Comparison of ENCODE assay signal across 1 cellular context in genomic region chr20:50478162-50479036, GRCh38.
TF ChIP-seq lines count a peak whose summit lies in the region.

No MANE protein-coding gene starts in this region.

TF ChIP-seq in K562, 482 proteins besides CTCF, POLR2A, EP300 and RAD21 (continued from another document and continues in another):
- TF ChIP-seq, protein P1, sequence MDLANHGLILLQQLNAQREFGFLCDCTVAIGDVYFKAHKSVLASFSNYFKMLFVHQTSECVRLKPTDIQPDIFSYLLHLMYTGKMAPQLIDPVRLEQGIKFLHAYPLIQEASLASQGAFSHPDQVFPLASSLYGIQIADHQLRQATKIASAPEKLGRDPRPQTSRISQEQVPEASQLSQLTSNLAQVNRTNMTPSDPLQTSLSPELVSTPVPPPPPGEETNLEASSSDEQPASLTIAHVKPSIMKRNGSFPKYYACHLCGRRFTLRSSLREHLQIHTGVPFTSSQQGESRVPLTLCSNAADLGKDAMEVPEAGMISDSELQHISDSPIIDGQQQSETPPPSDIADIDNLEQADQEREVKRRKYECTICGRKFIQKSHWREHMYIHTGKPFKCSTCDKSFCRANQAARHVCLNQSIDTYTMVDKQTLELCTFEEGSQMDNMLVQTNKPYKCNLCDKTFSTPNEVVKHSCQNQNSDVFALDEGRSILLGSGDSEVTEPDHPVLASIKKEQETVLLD (IDR thresholded peaks at IDR 0.05), result peak; percentile 85
- TF ChIP-seq TBL1XR1 (IDR thresholded peaks at IDR 0.05; ENCODE audit: low read length in 2 of 2), result peak in 1 of 2 experiments; percentile 72; a peak in 2 of 4 replicates
- no peak for TF ChIP-seq MCM2 (IDR thresholded peaks at IDR 0.05; ENCODE audit: low read depth)
- TF ChIP-seq GATAD2B (IDR thresholded peaks at IDR 0.05; ENCODE audit: borderline replicate concordance), result peak; percentile 80
- TF ChIP-seq ZBTB7A (IDR thresholded peaks at IDR 0.05; ENCODE audit: borderline replicate concordance, control insufficient read depth, low read depth, low read length), result peak; percentile 18; the same call in 1 of the 2 replicates
- TF ChIP-seq XRCC5 (IDR thresholded peaks at IDR 0.05; ENCODE audit: low read depth, low read length), result peak; percentile 83; the same call in 1 of the 2 replicates
- TF ChIP-seq ZNF316 (IDR thresholded peaks at IDR 0.05), result no peak
- TF ChIP-seq NONO (IDR thresholded peaks at IDR 0.05; ENCODE audit: low read depth in 2 of 2, low read length in 1 of 2), result no peak
- TF ChIP-seq MAFG (tag; conservative IDR thresholded peaks at IDR 0.05), result no peak
- TF ChIP-seq ATF3 (IDR thresholded peaks at IDR 0.05), result no peak
- peak; percentile 68; the same call in 1 of the 2 replicates for TF ChIP-seq ATF3 (CRISPR knock-in tag; conservative IDR thresholded peaks at IDR 0.05)
- no peak for TF ChIP-seq POLR2B (IDR thresholded peaks at IDR 0.05; ENCODE audit: low read depth, partially characterized antibody)
- no peak for TF ChIP-seq MCM7 (IDR thresholded peaks at IDR 0.05)
- no peak for TF ChIP-seq SP2 (IDR thresholded peaks at IDR 0.05; ENCODE audit: extremely low read depth, low read depth, low read length, poor library complexity, severe bottlenecking)
- TF ChIP-seq ZNF398 (CRISPR knock-in tag; IDR thresholded peaks at IDR 0.05), result no peak
- TF ChIP-seq, protein P2, sequence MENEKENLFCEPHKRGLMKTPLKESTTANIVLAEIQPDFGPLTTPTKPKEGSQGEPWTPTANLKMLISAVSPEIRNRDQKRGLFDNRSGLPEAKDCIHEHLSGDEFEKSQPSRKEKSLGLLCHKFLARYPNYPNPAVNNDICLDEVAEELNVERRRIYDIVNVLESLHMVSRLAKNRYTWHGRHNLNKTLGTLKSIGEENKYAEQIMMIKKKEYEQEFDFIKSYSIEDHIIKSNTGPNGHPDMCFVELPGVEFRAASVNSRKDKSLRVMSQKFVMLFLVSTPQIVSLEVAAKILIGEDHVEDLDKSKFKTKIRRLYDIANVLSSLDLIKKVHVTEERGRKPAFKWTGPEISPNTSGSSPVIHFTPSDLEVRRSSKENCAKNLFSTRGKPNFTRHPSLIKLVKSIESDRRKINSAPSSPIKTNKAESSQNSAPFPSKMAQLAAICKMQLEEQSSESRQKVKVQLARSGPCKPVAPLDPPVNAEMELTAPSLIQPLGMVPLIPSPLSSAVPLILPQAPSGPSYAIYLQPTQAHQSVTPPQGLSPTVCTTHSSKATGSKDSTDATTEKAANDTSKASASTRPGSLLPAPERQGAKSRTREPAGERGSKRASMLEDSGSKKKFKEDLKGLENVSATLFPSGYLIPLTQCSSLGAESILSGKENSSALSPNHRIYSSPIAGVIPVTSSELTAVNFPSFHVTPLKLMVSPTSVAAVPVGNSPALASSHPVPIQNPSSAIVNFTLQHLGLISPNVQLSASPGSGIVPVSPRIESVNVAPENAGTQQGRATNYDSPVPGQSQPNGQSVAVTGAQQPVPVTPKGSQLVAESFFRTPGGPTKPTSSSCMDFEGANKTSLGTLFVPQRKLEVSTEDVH (IDR thresholded peaks at IDR 0.05; ENCODE audit: low read depth, partially characterized antibody), result no peak
- peak; percentile 53; the same call in 1 of the 2 replicates for TF ChIP-seq ARID2 (IDR thresholded peaks at IDR 0.05)
- TF ChIP-seq, protein P3, sequence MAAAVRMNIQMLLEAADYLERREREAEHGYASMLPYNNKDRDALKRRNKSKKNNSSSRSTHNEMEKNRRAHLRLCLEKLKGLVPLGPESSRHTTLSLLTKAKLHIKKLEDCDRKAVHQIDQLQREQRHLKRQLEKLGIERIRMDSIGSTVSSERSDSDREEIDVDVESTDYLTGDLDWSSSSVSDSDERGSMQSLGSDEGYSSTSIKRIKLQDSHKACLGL (CRISPR knock-in tag; IDR thresholded peaks at IDR 0.05; ENCODE audit: borderline replicate concordance, poor library complexity, severe bottlenecking), result no peak
- TF ChIP-seq HIVEP1 (CRISPR knock-in tag; IDR thresholded peaks at IDR 0.05), result no peak
- TF ChIP-seq GABPB1 (CRISPR knock-in tag; IDR thresholded peaks at IDR 0.05), result peak; percentile 76
- TF ChIP-seq ZEB2 (IDR thresholded peaks at IDR 0.05), result 0 out of 2 replicates have a peak, but pooled peaks have one; percentile 25
- TF ChIP-seq PTTG1 (tag; IDR thresholded peaks at IDR 0.05; ENCODE audit: low read depth), result no peak
- TF ChIP-seq, protein P4, sequence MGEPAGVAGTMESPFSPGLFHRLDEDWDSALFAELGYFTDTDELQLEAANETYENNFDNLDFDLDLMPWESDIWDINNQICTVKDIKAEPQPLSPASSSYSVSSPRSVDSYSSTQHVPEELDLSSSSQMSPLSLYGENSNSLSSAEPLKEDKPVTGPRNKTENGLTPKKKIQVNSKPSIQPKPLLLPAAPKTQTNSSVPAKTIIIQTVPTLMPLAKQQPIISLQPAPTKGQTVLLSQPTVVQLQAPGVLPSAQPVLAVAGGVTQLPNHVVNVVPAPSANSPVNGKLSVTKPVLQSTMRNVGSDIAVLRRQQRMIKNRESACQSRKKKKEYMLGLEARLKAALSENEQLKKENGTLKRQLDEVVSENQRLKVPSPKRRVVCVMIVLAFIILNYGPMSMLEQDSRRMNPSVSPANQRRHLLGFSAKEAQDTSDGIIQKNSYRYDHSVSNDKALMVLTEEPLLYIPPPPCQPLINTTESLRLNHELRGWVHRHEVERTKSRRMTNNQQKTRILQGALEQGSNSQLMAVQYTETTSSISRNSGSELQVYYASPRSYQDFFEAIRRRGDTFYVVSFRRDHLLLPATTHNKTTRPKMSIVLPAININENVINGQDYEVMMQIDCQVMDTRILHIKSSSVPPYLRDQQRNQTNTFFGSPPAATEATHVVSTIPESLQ (CRISPR knock-in tag; IDR thresholded peaks at IDR 0.05), result no peak
- TF ChIP-seq SNIP1 (IDR thresholded peaks at IDR 0.05; ENCODE audit: low read depth), result no peak
- no peak for TF ChIP-seq WHSC1 (IDR thresholded peaks at IDR 0.05; ENCODE audit: low read length)
- TF ChIP-seq SETDB1 (IDR thresholded peaks at IDR 0.05; ENCODE audit: low read length), result no peak
- TF ChIP-seq HCFC1 (IDR thresholded peaks at IDR 0.05; ENCODE audit: low read depth, low read length), result peak; percentile 61
- TF ChIP-seq MEIS2 (IDR thresholded peaks at IDR 0.05; ENCODE audit: partially characterized antibody), result no peak
- peak; percentile 90 for TF ChIP-seq CTBP1 (IDR thresholded peaks at IDR 0.05; ENCODE audit: borderline replicate concordance)
- TF ChIP-seq CBFA2T3 (IDR thresholded peaks at IDR 0.05), result 0 out of 2 replicates have a peak, but pooled peaks have one; percentile 8
- TF ChIP-seq EGR1 (conservative IDR thresholded peaks at IDR 0.05), result peak; percentile 26; the same call in 1 of the 2 replicates
- peak; percentile 60 to 76; a peak in 3 of 4 replicates for TF ChIP-seq FOXK2 (conservative IDR thresholded peaks at IDR 0.05 in 1 of 2, IDR thresholded peaks at IDR 0.05 in 1 of 2; ENCODE audit: low read depth in 2 of 2)
- TF ChIP-seq ZNF445 (CRISPR knock-in tag; IDR thresholded peaks at IDR 0.05; ENCODE audit: low read depth), result no peak
- TF ChIP-seq SOX6 (IDR thresholded peaks at IDR 0.05), result peak; percentile 65; the same call in 1 of the 2 replicates
- TF ChIP-seq ZNF239 (CRISPR knock-in tag; IDR thresholded peaks at IDR 0.05), result no peak
- 0 out of 2 replicates have a peak, but pooled peaks have one; percentile 31 for TF ChIP-seq TRIM28 (IDR thresholded peaks at IDR 0.05)
- no peak for TF ChIP-seq MEF2D (tag; conservative IDR thresholded peaks at IDR 0.05; ENCODE audit: low read depth)
- TF ChIP-seq CBX2 (IDR thresholded peaks at IDR 0.05; ENCODE audit: insufficient read depth, low read length, poor library complexity, severe bottlenecking), result no peak
- TF ChIP-seq HMBOX1 (IDR thresholded peaks at IDR 0.05), result no peak
- TF ChIP-seq, protein P5, sequence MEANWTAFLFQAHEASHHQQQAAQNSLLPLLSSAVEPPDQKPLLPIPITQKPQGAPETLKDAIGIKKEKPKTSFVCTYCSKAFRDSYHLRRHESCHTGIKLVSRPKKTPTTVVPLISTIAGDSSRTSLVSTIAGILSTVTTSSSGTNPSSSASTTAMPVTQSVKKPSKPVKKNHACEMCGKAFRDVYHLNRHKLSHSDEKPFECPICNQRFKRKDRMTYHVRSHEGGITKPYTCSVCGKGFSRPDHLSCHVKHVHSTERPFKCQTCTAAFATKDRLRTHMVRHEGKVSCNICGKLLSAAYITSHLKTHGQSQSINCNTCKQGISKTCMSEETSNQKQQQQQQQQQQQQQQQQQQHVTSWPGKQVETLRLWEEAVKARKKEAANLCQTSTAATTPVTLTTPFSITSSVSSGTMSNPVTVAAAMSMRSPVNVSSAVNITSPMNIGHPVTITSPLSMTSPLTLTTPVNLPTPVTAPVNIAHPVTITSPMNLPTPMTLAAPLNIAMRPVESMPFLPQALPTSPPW (CRISPR knock-in tag; IDR thresholded peaks at IDR 0.05), result 0 out of 2 replicates have a peak, but pooled peaks have one; percentile 32
- no peak for TF ChIP-seq ZNF512 (tag; IDR thresholded peaks at IDR 0.05)
- no peak for TF ChIP-seq NR2C1 (IDR thresholded peaks at IDR 0.05)
- no peak for TF ChIP-seq NR2C1 (tag; IDR thresholded peaks at IDR 0.05)
- TF ChIP-seq ARNT (IDR thresholded peaks at IDR 0.05), result 0 out of 4 replicates have a peak, but pooled peaks of 1 of the 2 experiments have one; percentile 57
- no peak; the same call in 1 of the 2 replicates for TF ChIP-seq CEBPG (CRISPR knock-in tag; IDR thresholded peaks at IDR 0.05)
- no peak for TF ChIP-seq CEBPG (tag; conservative IDR thresholded peaks at IDR 0.05 in 1 of 2, IDR thresholded peaks at IDR 0.05 in 1 of 2)
- no peak for TF ChIP-seq PHTF2 (CRISPR knock-in tag; IDR thresholded peaks at IDR 0.05)
- TF ChIP-seq SIRT6 (IDR thresholded peaks at IDR 0.05; ENCODE audit: low read depth, low read length), result no peak
- no peak for TF ChIP-seq SRSF9 (IDR thresholded peaks at IDR 0.05; ENCODE audit: borderline replicate concordance, low read depth, low read length)
- TF ChIP-seq CGGBP1 (CRISPR knock-in tag; IDR thresholded peaks at IDR 0.05), result no peak
- no peak for TF ChIP-seq HMGN3 (IDR thresholded peaks at IDR 0.05; ENCODE audit: borderline replicate concordance, extremely low read depth, insufficient read length, low read depth, low read length)
- no peak for TF ChIP-seq RBBP5 (IDR thresholded peaks at IDR 0.05; ENCODE audit: borderline replicate concordance, insufficient read depth, low read length, poor library complexity, severe bottlenecking)
- peak; percentile 78; the same call in 1 of the 2 replicates for TF ChIP-seq GATAD2A (IDR thresholded peaks at IDR 0.05)
- TF ChIP-seq ZNF655 (CRISPR knock-in tag; IDR thresholded peaks at IDR 0.05), result no peak
- 0 out of 2 replicates have a peak, but pooled peaks have one; percentile 42 for TF ChIP-seq SMARCA4 (IDR thresholded peaks at IDR 0.05)
- TF ChIP-seq DMBX1 (CRISPR knock-in tag; IDR thresholded peaks at IDR 0.05; ENCODE audit: borderline replicate concordance), result no peak
- peak; percentile 81 for TF ChIP-seq ETV1 (tag; conservative IDR thresholded peaks at IDR 0.05; ENCODE audit: low read depth)
- TF ChIP-seq FOXA3 (CRISPR knock-in tag; conservative IDR thresholded peaks at IDR 0.05 in 1 of 2, IDR thresholded peaks at IDR 0.05 in 1 of 2), result peak in 1 of 2 experiments; percentile 63; a peak in 1 of 4 replicates
